26 cellular contexts compared by ENCODE assay signal in the genomic region with DNA sequence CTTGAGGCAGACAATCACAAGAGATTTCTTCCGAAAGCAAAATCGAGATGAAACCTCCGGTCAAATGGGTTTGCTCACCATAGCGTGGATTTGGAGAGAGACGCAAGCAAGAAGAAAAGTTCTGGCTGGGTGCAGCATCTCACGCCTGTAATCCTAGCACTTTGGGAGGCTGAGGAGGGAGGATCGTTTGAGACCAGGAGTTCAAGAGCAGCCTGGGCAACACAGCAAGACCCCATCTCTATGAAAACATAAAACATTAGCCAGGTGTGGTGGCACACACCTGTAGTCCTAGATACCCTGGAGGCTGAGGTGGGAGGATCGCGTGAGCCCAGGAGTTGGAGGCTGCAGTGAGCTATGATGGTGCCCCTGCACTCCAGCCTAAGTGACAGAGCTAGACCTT. TPM values are rescaled to one million over a fixed set of nuclear protein-coding genes. Genes with fewer than 3 reads are reported as not detected.
DNase-seq lines count a peak whose midpoint lies in the region; ATAC-seq and TF ChIP-seq lines count a peak whose summit lies in the region.
"Had no signal": no experiment of that assay in that cellular context is flagged by ENCODE, and none has a peak within 500 bp of the region (broad histone marks: within the 10 kb centered on the region; RNA-seq: fewer than 3 reads in every experiment).

No MANE protein-coding gene starts in this region.

- H3K27ac ChIP-seq in GM23338 (ENCODE audit: low read depth) (peak overlapping the region; percentile 69), thoracic aorta (peak overlapping the region; percentile 80 to 95)

- ATAC-seq in GM23338 (no peak), thoracic aorta (ENCODE audit: insufficient number of reproducible peaks, low FRiP score, low read depth) (no peak)
- ATAC-seq: activated CD4-positive, CD25-positive, alpha-beta regulatory T cell treated with anti-CD3 and anti-CD28 coated beads, Interleukin-2, amount 50 U/mL, for 24 hours; Panc1 had no signal

- H4K20me1 ChIP-seq in GM23338 (replicated peaks; ENCODE audit: insufficient read depth) = no peaks in the 10 kb centered on the region

- H3K4me3 Mint-ChIP-seq in GM23338 (no peak overlapping the region), brain (peak overlapping the region; percentile 49 to 83 (median 75)), nephron (no peak overlapping the region), nephron progenitor cell (no peak overlapping the region)
- H3K4me3 Mint-ChIP-seq: CD8-positive, alpha-beta memory T cell had no signal

- H3K27me3 ChIP-seq in GM23338 (ENCODE audit: insufficient read depth) = no peaks in the 10 kb centered on the region
- H3K27me3 ChIP-seq in thoracic aorta (replicated peaks; ENCODE audit: insufficient read depth) = no peaks in the 10 kb centered on the region
- H3K27me3 ChIP-seq: adrenal gland, MG63, ovary had no signal

- TF ChIP-seq POLR2A in lower leg skin (IDR thresholded peaks at IDR 0.05) = no peak

- H3K36me3 Mint-ChIP-seq in GM23338 (ENCODE audit: low read depth) (peaks cover 7% of the 10 kb centered on the region), brain (peaks cover 36% of the 10 kb centered on the region), nephron (ENCODE audit: low read depth) (peaks cover 18% of the 10 kb centered on the region), nephron progenitor cell (ENCODE audit: low read depth) (peaks cover 8% of the 10 kb centered on the region)
- H3K36me3 Mint-ChIP-seq: CD8-positive, alpha-beta memory T cell had no signal

- H3K9me3 ChIP-seq in thoracic aorta = no peaks in the 10 kb centered on the region
- H3K9me3 ChIP-seq: adrenal gland, MG63, ovary had no signal

- peaks cover 60% of the 10 kb centered on the region for H3K4me1 Mint-ChIP-seq in GM23338
- peaks cover 82% of the 10 kb centered on the region for H3K4me1 Mint-ChIP-seq in brain
- H3K4me1 Mint-ChIP-seq in nephron = peaks cover 65% of the 10 kb centered on the region
- H3K4me1 Mint-ChIP-seq in nephron progenitor cell = peaks cover 57% of the 10 kb centered on the region
- H3K4me1 Mint-ChIP-seq: CD8-positive, alpha-beta memory T cell had no signal

- H2AFZ ChIP-seq in GM23338 = no peak overlapping the region

- no peak for DNase-seq in GM23338 (ENCODE audit: low spot score)
- no peak for DNase-seq in thoracic aorta (ENCODE audit: low spot score)
- DNase-seq in activated T-cell treated with anti-CD3 and anti-CD28 coated beads, Interleukin-2, amount 50 U/mL, for 1 hour = no peak
- DNase-seq in activated CD4-positive, alpha-beta T cell treated with anti-CD3 and anti-CD28 coated beads, Interleukin-2, amount 50 U/mL, for 1 hour = no peak
- no peak for DNase-seq in nephron progenitor cell
- no peak for DNase-seq in lower leg skin (ENCODE audit: low spot score in 2 of 2)
- DNase-seq: activated CD8-positive, alpha-beta memory T cell treated with anti-CD3 and anti-CD28 coated beads for 24 hours; adrenal gland; CD8-positive, alpha-beta memory T cell; DMS79 treated with DMSO at 0.1 percent for 48 hours; GOT3; IMR-90; kidney glomerular epithelial cell; MG63; NCI-H1436 treated with DMSO at 0.1 percent for 48 hours; NCI-H2227 treated with DMSO at 0.1 percent for 48 hours; ovary; small intestine; stimulated activated CD4-positive, alpha-beta T cell treated with anti-CD3 and anti-CD28 coated beads, Interleukin-4, amount 100 ng/mL, for 24 hours; T-helper 9 cell had no signal

- H3K27ac Mint-ChIP-seq in GM23338 (no peak overlapping the region; the same call in 1 of the 2 replicates), brain (peak overlapping the region; percentile 88 to 97 (median 89)), nephron (peak overlapping the region; percentile 20 to 83 (median 37)), nephron progenitor cell (no peak overlapping the region)
- H3K27ac Mint-ChIP-seq: activated T-helper 2 cell treated with anti-CD3 and anti-CD28 coated beads, Interferon-gamma antibody, Interleukin-2, Interleukin-4, amounts not matched to agents 10 μg/mL and 5 μg/mL and 100 μg/mL, durations not matched to agents 14 hours and 24 hours and 36 hours had no signal

- H3K4me1 ChIP-seq in GM23338 (ENCODE audit: insufficient read depth) (peaks cover 58% of the 10 kb centered on the region), thoracic aorta (ENCODE audit: control insufficient read depth in 1 of 2, low read depth in 2 of 2) (peaks cover 46 to 94% of the 10 kb centered on the region in 2 donors)

- H3K9me2 ChIP-seq in GM23338 (ENCODE audit: insufficient read depth) = no peaks in the 10 kb centered on the region

- H3K9me3 Mint-ChIP-seq in GM23338 (peaks cover 12% of the 10 kb centered on the region), brain (peaks cover 0 to 14% (median 2%) of the 10 kb centered on the region in 5 experiments), nephron (peaks cover 2% of the 10 kb centered on the region), nephron progenitor cell (no peaks in the 10 kb centered on the region)
- H3K9me3 Mint-ChIP-seq: activated T-helper 2 cell treated with anti-CD3 and anti-CD28 coated beads, Interferon-gamma antibody, Interleukin-2, Interleukin-4, amounts not matched to agents 10 μg/mL and 5 μg/mL and 100 μg/mL, durations not matched to agents 14 hours and 24 hours and 36 hours; CD8-positive, alpha-beta memory T cell had no signal

- peaks cover 13% of the 10 kb centered on the region; the same call in 1 of the 2 replicates for H3F3A ChIP-seq in GM23338 (replicated peaks; ENCODE audit: low read depth)

- peak overlapping the region; percentile 73 for H3K4me2 ChIP-seq in GM23338

- 76 to 77% methylated on average over 9 of the region's 9 CpGs for WGBS in lower leg skin, 2 donors

- intact Hi-C loops in lower leg skin (cut with DNase I; ENCODE audit: low total_unique reads) = no loop called here

- H3K79me2 ChIP-seq in GM23338 (replicated peaks; ENCODE audit: insufficient read depth) = no peaks in the 10 kb centered on the region

- H3K36me3 ChIP-seq in GM23338 (ENCODE audit: insufficient read depth) (no peaks in the 10 kb centered on the region), thoracic aorta (no peaks in the 10 kb centered on the region)
- H3K36me3 ChIP-seq: adrenal gland, MG63, ovary had no signal

- TF ChIP-seq CTCF in GM23338 (conservative IDR thresholded peaks at IDR 0.05; ENCODE audit: low read depth in 2 of 2) (no peak), brain (conservative IDR thresholded peaks at IDR 0.05) (no peak), nephron (IDR thresholded peaks at IDR 0.05; ENCODE audit: unreplicated experiment in 3 of 3) (no peak), thoracic aorta (IDR thresholded peaks at IDR 0.05) (no peak), nephron progenitor cell (IDR thresholded peaks at IDR 0.05) (no peak), lower leg skin (IDR thresholded peaks at IDR 0.05) (no peak)

- H3K4me3 ChIP-seq in GM23338 (peak overlapping the region; percentile 39), thoracic aorta (peak overlapping the region; percentile 37), lower leg skin (ENCODE audit: low read depth, poor library complexity, severe bottlenecking) (no peak overlapping the region)
- H3K4me3 ChIP-seq: adrenal gland, MG63, ovary, SK-N-MC had no signal

- peaks cover 10% of the 10 kb centered on the region for H3K27me3 Mint-ChIP-seq in GM23338 (ENCODE audit: insufficient read depth, low read depth, poor library complexity)
- no peaks in the 10 kb centered on the region for H3K27me3 Mint-ChIP-seq in brain
- H3K27me3 Mint-ChIP-seq in nephron (ENCODE audit: low read depth) = no peaks in the 10 kb centered on the region
- H3K27me3 Mint-ChIP-seq in nephron progenitor cell (ENCODE audit: low read depth, poor library complexity) = peaks cover 19% of the 10 kb centered on the region

TF ChIP-seq in GM23338, 12 proteins besides CTCF, POLR2A, EP300 and RAD21 (continues in another document):
- no peak for TF ChIP-seq EZH2phosphoT487 (IDR thresholded peaks at IDR 0.05; ENCODE audit: unreplicated experiment)
- TF ChIP-seq NANOG (IDR thresholded peaks at IDR 0.05; ENCODE audit: borderline replicate concordance) = no peak
- TF ChIP-seq, protein P1, sequence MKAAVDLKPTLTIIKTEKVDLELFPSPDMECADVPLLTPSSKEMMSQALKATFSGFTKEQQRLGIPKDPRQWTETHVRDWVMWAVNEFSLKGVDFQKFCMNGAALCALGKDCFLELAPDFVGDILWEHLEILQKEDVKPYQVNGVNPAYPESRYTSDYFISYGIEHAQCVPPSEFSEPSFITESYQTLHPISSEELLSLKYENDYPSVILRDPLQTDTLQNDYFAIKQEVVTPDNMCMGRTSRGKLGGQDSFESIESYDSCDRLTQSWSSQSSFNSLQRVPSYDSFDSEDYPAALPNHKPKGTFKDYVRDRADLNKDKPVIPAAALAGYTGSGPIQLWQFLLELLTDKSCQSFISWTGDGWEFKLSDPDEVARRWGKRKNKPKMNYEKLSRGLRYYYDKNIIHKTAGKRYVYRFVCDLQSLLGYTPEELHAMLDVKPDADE (IDR thresholded peaks at IDR 0.05) = no peak

RNA-seq across cellular contexts. Expression of a gene that starts 24.4 kb away (rescaled TPM):
- total RNA-seq in GM23338 (2014; rRNA removed; shearing (Covaris generic)) = 6.8 and 7.2 TPM in 2 replicates
- polyA plus RNA-seq in GM23338 (2016; fragmentation: Nextera tagmentation; extraction: Ambion mirVana) = 1.0 and 1.5 TPM in 2 replicates
- polyA plus RNA-seq in brain (ENCODE audit: insufficient read depth, low read depth, low replicate concordance) = 1.7 TPM
- 10 to 100 TPM; 30.1 to 39.8 TPM for total RNA-seq in thoracic aorta
- 1 to 10 TPM; 1.7 to 7.0 (median 2.4) TPM for total RNA-seq in lower leg skin
- polyA plus RNA-seq: CD8-positive, alpha-beta memory T cell had no signal

Comparison
In these comparisons a context has a peak if more than half of its experiments do, and no peak if none do; other contexts are left out.
1. H3K27ac Mint-ChIP-seq: peak in brain (5 of 5) and nephron (3 of 3); none in GM23338 (single experiment) and nephron progenitor cell (single experiment).
2. H3K4me3 Mint-ChIP-seq: peak in brain (5 of 5); none in GM23338 (single experiment), nephron (0 of 3) and nephron progenitor cell (single experiment).